Comparison of ENCODE assay signal across 1 cellular context in genomic region chr2:96225016-96225533, GRCh38.
TF ChIP-seq lines count a peak whose summit lies in the region.

No MANE protein-coding gene starts in this region.

TF ChIP-seq in HepG2, 621 proteins besides CTCF, POLR2A, EP300 and RAD21 (continued from another document):
- TF ChIP-seq ZNF124 (CRISPR knock-in tag; IDR thresholded peaks at IDR 0.05) = no peak
- TF ChIP-seq, protein P1, sequence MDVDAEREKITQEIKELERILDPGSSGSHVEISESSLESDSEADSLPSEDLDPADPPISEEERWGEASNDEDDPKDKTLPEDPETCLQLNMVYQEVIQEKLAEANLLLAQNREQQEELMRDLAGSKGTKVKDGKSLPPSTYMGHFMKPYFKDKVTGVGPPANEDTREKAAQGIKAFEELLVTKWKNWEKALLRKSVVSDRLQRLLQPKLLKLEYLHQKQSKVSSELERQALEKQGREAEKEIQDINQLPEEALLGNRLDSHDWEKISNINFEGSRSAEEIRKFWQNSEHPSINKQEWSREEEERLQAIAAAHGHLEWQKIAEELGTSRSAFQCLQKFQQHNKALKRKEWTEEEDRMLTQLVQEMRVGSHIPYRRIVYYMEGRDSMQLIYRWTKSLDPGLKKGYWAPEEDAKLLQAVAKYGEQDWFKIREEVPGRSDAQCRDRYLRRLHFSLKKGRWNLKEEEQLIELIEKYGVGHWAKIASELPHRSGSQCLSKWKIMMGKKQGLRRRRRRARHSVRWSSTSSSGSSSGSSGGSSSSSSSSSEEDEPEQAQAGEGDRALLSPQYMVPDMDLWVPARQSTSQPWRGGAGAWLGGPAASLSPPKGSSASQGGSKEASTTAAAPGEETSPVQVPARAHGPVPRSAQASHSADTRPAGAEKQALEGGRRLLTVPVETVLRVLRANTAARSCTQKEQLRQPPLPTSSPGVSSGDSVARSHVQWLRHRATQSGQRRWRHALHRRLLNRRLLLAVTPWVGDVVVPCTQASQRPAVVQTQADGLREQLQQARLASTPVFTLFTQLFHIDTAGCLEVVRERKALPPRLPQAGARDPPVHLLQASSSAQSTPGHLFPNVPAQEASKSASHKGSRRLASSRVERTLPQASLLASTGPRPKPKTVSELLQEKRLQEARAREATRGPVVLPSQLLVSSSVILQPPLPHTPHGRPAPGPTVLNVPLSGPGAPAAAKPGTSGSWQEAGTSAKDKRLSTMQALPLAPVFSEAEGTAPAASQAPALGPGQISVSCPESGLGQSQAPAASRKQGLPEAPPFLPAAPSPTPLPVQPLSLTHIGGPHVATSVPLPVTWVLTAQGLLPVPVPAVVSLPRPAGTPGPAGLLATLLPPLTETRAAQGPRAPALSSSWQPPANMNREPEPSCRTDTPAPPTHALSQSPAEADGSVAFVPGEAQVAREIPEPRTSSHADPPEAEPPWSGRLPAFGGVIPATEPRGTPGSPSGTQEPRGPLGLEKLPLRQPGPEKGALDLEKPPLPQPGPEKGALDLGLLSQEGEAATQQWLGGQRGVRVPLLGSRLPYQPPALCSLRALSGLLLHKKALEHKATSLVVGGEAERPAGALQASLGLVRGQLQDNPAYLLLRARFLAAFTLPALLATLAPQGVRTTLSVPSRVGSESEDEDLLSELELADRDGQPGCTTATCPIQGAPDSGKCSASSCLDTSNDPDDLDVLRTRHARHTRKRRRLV (CRISPR knock-in tag; IDR thresholded peaks at IDR 0.05) = no peak
- TF ChIP-seq ZBTB21 (CRISPR knock-in tag; IDR thresholded peaks at IDR 0.05) = no peak
- no peak for TF ChIP-seq FOXC1 (CRISPR knock-in tag; IDR thresholded peaks at IDR 0.05; ENCODE audit: borderline replicate concordance)
- TF ChIP-seq ZNF589 (CRISPR knock-in tag; conservative IDR thresholded peaks at IDR 0.05) = no peak
- TF ChIP-seq SRSF1 (optimal IDR thresholded peaks at IDR 0.05; ENCODE audit: low read depth, low read length) = no peak
- TF ChIP-seq, protein P2, sequence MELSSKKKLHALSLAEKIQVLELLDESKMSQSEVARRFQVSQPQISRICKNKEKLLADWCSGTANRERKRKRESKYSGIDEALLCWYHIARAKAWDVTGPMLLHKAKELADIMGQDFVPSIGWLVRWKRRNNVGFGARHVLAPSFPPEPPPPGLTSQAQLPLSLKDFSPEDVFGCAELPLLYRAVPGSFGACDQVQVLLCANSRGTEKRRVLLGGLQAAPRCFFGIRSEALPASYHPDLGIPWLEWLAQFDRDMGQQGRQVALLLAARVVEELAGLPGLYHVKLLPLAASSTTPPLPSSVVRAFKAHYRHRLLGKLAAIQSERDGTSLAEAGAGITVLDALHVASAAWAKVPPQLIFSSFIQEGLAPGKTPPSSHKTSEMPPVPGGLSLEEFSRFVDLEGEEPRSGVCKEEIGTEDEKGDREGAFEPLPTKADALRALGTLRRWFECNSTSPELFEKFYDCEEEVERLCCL (CRISPR knock-in tag; IDR thresholded peaks at IDR 0.05; ENCODE audit: borderline replicate concordance) = no peak
- TF ChIP-seq, protein P3, sequence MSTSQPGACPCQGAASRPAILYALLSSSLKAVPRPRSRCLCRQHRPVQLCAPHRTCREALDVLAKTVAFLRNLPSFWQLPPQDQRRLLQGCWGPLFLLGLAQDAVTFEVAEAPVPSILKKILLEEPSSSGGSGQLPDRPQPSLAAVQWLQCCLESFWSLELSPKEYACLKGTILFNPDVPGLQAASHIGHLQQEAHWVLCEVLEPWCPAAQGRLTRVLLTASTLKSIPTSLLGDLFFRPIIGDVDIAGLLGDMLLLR (CRISPR knock-in tag; IDR thresholded peaks at IDR 0.05) = no peak
TF ChIP-seq in HepG2: peak in this region for 0.
